Comparison of ENCODE assay signal across 7 cellular contexts in genomic region chr19:35044317-35045117, GRCh38. TPM values are rescaled to one million over a fixed set of nuclear protein-coding genes. Genes with fewer than 3 reads are reported as not detected.
DNase-seq lines count a peak whose midpoint lies in the region; ATAC-seq and TF ChIP-seq lines count a peak whose summit lies in the region.

No MANE protein-coding gene starts in this region.

- TF ChIP-seq CTCF in MM.1S (IDR thresholded peaks at IDR 0.05; ENCODE audit: low read length) (peak; percentile 94), coronary artery (IDR thresholded peaks at IDR 0.05) (peak; percentile 92)

- H3K9me3 ChIP-seq in MM.1S (replicated peaks; ENCODE audit: insufficient read depth, low read length), result no peaks in the 10 kb centered on the region

- POLR2A ChIA-PET in activated CD4-positive, alpha-beta T cell treated with anti-CD3 and anti-CD28 coated beads, Interleukin-2, amount 10 ng/mL, durations not matched to agents 7 days and 5 days (lab: Charles Lee), result no interaction called here

- CTCF ChIA-PET in activated CD4-positive, alpha-beta T cell treated with anti-CD3 and anti-CD28 coated beads, Interleukin-2, amount 10 ng/mL, durations not matched to agents 7 days and 5 days (lab: Charles Lee), result interaction anchor here (0.7 to 1.9 kb wide), 13 partner anchors 11 to 240 kb away, joined by 3 to 11 read pairs (median 4); partner anchors contain the start of gene LGI4

- peaks cover 26% of the 10 kb centered on the region for H3K4me1 Mint-ChIP-seq in activated CD4-positive, alpha-beta T cell treated with anti-CD3 and anti-CD28 coated beads, Interleukin-2, amount 10 ng/mL, durations not matched to agents 7 days and 5 days
- H3K4me1 Mint-ChIP-seq in stimulated activated memory B cell treated with anti-CD40 and anti-IgM and Interleukin-4, amounts not matched to agents 10 μg/mL and 1 μg/mL and 100 μg/mL, for 72 hours, result peaks cover 42% of the 10 kb centered on the region

- H3K79me2 ChIP-seq in MM.1S (ENCODE audit: low read length), result no peaks in the 10 kb centered on the region
- no peaks in the 10 kb centered on the region for H3K79me2 ChIP-seq in mesendoderm (ENCODE audit: control insufficient read depth, insufficient read depth, low read length)

- H3K27ac ChIP-seq in MM.1S (ENCODE audit: low read length) (no peak overlapping the region), coronary artery (no peak overlapping the region), mesendoderm (ENCODE audit: low read depth, low read length) (no peak overlapping the region)

- no peak overlapping the region for H3K27ac Mint-ChIP-seq in activated CD4-positive, alpha-beta T cell treated with anti-CD3 and anti-CD28 coated beads, Interleukin-2, amount 10 ng/mL, durations not matched to agents 7 days and 5 days
- peak overlapping the region; percentile 12 for H3K27ac Mint-ChIP-seq in stimulated activated memory B cell treated with anti-CD40 and anti-IgM and Interleukin-4, amounts not matched to agents 10 μg/mL and 1 μg/mL and 100 μg/mL, for 72 hours

- no peak overlapping the region for H3K23ac ChIP-seq in mesendoderm (ENCODE audit: low read length)

- 0 out of 2 replicates have a peak, but pooled peaks cover 2% of the 10 kb centered on the region for H4K20me1 ChIP-seq in MM.1S (ENCODE audit: insufficient read depth, low read length)

- WGBS in mesendoderm (ENCODE audit: extremely low coverage, insufficient coverage, low lambda C conversion rate), result no CpG with 5 or more reads among the region's 9 CpGs

- H2AFZ ChIP-seq in MM.1S (ENCODE audit: low read length), result 0 out of 2 replicates have a peak overlapping the region, but pooled peaks have one; percentile 23

- H3K9ac ChIP-seq in MM.1S (ENCODE audit: low read length) (no peak overlapping the region), mesendoderm (ENCODE audit: low read length) (no peak overlapping the region)

- H3K18ac ChIP-seq in mesendoderm (ENCODE audit: low read length), result no peak overlapping the region

- H3K79me1 ChIP-seq in mesendoderm (ENCODE audit: low read length), result peaks cover 4% of the 10 kb centered on the region

- H3K4ac ChIP-seq in mesendoderm (ENCODE audit: low read depth, low read length), result no peak overlapping the region

- H2BK5ac ChIP-seq in mesendoderm (ENCODE audit: low read length), result no peak overlapping the region

- no peaks in the 10 kb centered on the region for H3F3A ChIP-seq in MM.1S (ENCODE audit: insufficient read depth, low read length)

- no peak overlapping the region for H3K4me3 Mint-ChIP-seq in activated CD4-positive, alpha-beta T cell treated with anti-CD3 and anti-CD28 coated beads, Interleukin-2, amount 10 ng/mL, durations not matched to agents 7 days and 5 days
- no peak overlapping the region for H3K4me3 Mint-ChIP-seq in stimulated activated memory B cell treated with anti-CD40 and anti-IgM and Interleukin-4, amounts not matched to agents 10 μg/mL and 1 μg/mL and 100 μg/mL, for 72 hours

- H3K36me3 Mint-ChIP-seq in activated CD4-positive, alpha-beta T cell treated with anti-CD3 and anti-CD28 coated beads, Interleukin-2, amount 10 ng/mL, durations not matched to agents 7 days and 5 days (ENCODE audit: low read depth), result no peaks in the 10 kb centered on the region
- H3K36me3 Mint-ChIP-seq in stimulated activated memory B cell treated with anti-CD40 and anti-IgM and Interleukin-4, amounts not matched to agents 10 μg/mL and 1 μg/mL and 100 μg/mL, for 72 hours, result no peaks in the 10 kb centered on the region

- H2BK15ac ChIP-seq in mesendoderm (replicated peaks; ENCODE audit: low read depth), result no peak overlapping the region

- no peak overlapping the region for H4K5ac ChIP-seq in mesendoderm (ENCODE audit: low read length)

- DNase-seq in GM03348 (ENCODE audit: low spot score), result peak; percentile 83
- DNase-seq in MM.1S, result peak; percentile 36
- DNase-seq in activated CD4-positive, alpha-beta T cell treated with anti-CD3 and anti-CD28 coated beads, Interleukin-2, amount 10 ng/mL, durations not matched to agents 7 days and 5 days, result peak; percentile 62
- DNase-seq in coronary artery (ENCODE audit: low spot score), result no peak
- peak; percentile 72 for DNase-seq in mesendoderm

- no peak overlapping the region for H4K8ac ChIP-seq in mesendoderm (ENCODE audit: low read depth, low read length)

- no peak for ATAC-seq in stimulated activated memory B cell treated with anti-CD40 and anti-IgM and Interleukin-4, amounts not matched to agents 10 μg/mL and 1 μg/mL and 100 μg/mL, for 72 hours
- ATAC-seq in HG02678 (IDR thresholded peaks at IDR 0.05; ENCODE audit: unreplicated experiment), result no peak

- H3K4me3 ChIP-seq in MM.1S (ENCODE audit: low read length), result no peak overlapping the region
- no peak overlapping the region for H3K4me3 ChIP-seq in coronary artery
- no peak overlapping the region for H3K4me3 ChIP-seq in mesendoderm (ENCODE audit: low read length)

- H3K27me3 ChIP-seq in MM.1S (replicated peaks; ENCODE audit: insufficient read depth, low read length) (peaks cover 81% of the 10 kb centered on the region), mesendoderm (ENCODE audit: insufficient read depth, low read length, poor library complexity) (no peaks in the 10 kb centered on the region)

- no peak overlapping the region for H3K4me2 ChIP-seq in MM.1S (ENCODE audit: low read depth, low read length)
- H3K4me2 ChIP-seq in mesendoderm (ENCODE audit: low read length), result no peak overlapping the region

- no peak overlapping the region for H3K56ac ChIP-seq in mesendoderm (ENCODE audit: low read length)

- H3K36me3 ChIP-seq in MM.1S (replicated peaks; ENCODE audit: insufficient read depth, low read length), result no peaks in the 10 kb centered on the region
- H3K36me3 ChIP-seq in mesendoderm (ENCODE audit: control insufficient read depth, insufficient read depth, low read length), result no peaks in the 10 kb centered on the region

- H3K9me2 ChIP-seq in MM.1S (replicated peaks; ENCODE audit: insufficient read depth, low read length), result no peaks in the 10 kb centered on the region

- no peak overlapping the region for H2AK5ac ChIP-seq in mesendoderm (ENCODE audit: low read length)

- no peak overlapping the region for H2BK120ac ChIP-seq in mesendoderm (ENCODE audit: low read depth, low read length)

- no peaks in the 10 kb centered on the region for H3K4me1 ChIP-seq in MM.1S (ENCODE audit: low read length)
- H3K4me1 ChIP-seq in mesendoderm (ENCODE audit: control insufficient read depth, low read depth, low read length), result peaks cover 9% of the 10 kb centered on the region

- peaks cover 6% of the 10 kb centered on the region for H3K27me3 Mint-ChIP-seq in activated CD4-positive, alpha-beta T cell treated with anti-CD3 and anti-CD28 coated beads, Interleukin-2, amount 10 ng/mL, durations not matched to agents 7 days and 5 days
- H3K27me3 Mint-ChIP-seq in stimulated activated memory B cell treated with anti-CD40 and anti-IgM and Interleukin-4, amounts not matched to agents 10 μg/mL and 1 μg/mL and 100 μg/mL, for 72 hours, result peaks cover 61% of the 10 kb centered on the region

- no peaks in the 10 kb centered on the region for H3K9me3 Mint-ChIP-seq in activated CD4-positive, alpha-beta T cell treated with anti-CD3 and anti-CD28 coated beads, Interleukin-2, amount 10 ng/mL, durations not matched to agents 7 days and 5 days
- H3K9me3 Mint-ChIP-seq in stimulated activated memory B cell treated with anti-CD40 and anti-IgM and Interleukin-4, amounts not matched to agents 10 μg/mL and 1 μg/mL and 100 μg/mL, for 72 hours, result no peaks in the 10 kb centered on the region

RNA-seq across cellular contexts. Expression of gene HPN, which starts 3.0 kb away (rescaled TPM):
- total RNA-seq in activated CD4-positive, alpha-beta T cell treated with anti-CD3 and anti-CD28 coated beads, Interleukin-2, amount 10 ng/mL, durations not matched to agents 7 days and 5 days, result not detected
- polyA plus RNA-seq in mesendoderm (2013, experiment 1 of 2), result 2.0 TPM
- polyA plus RNA-seq in mesendoderm (2013, experiment 2 of 2), result 2.0 TPM

RNA-seq across cellular contexts. Expression of gene SCN1B, which starts 14.2 kb away (rescaled TPM):
- under 1 TPM; 0.50 to 0.97 TPM for total RNA-seq in activated CD4-positive, alpha-beta T cell treated with anti-CD3 and anti-CD28 coated beads, Interleukin-2, amount 10 ng/mL, durations not matched to agents 7 days and 5 days
- polyA plus RNA-seq in mesendoderm (2013, experiment 1 of 2), result 0.63 TPM
- polyA plus RNA-seq in mesendoderm (2013, experiment 2 of 2), result 0.81 TPM

RNA-seq across cellular contexts. Expression of gene GRAMD1A, which starts 44.4 kb away (rescaled TPM):
- 100 to 1,000 TPM; 106 to 114 TPM for total RNA-seq in activated CD4-positive, alpha-beta T cell treated with anti-CD3 and anti-CD28 coated beads, Interleukin-2, amount 10 ng/mL, durations not matched to agents 7 days and 5 days
- polyA plus RNA-seq in mesendoderm (2013, experiment 1 of 2), result 97.4 TPM
- 98.6 TPM for polyA plus RNA-seq in mesendoderm (2013, experiment 2 of 2)
